8 cellular contexts compared by ENCODE assay signal in the genomic region with DNA sequence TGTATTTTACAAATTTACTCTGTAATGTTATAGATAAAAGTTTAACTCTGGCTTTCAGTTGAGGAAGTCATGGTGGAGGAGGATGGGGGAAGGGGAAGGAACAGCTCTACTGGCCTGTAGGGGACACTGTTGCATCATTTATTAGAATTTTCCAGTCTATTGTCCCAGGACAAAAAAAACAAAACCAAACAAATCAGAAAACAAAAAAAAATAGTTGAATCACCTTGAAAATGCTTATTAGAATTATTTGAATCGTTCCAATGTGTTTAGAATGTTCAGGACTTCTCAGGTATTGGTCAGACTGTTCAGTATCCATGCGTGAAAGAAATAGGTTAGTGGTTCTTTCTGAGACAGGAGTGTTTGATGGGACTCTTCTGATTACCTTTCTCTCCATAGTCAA.
DNase-seq lines count a peak whose midpoint lies in the region; ATAC-seq, FAIRE-seq and TF ChIP-seq lines count a peak whose summit lies in the region.

No MANE protein-coding gene starts in this region.

- peak; percentile 55 to 69 for TF ChIP-seq CTCF in endothelial cell of umbilical vein (IDR thresholded peaks at IDR 0.05; ENCODE audit: extremely low read depth in 1 of 2, insufficient read depth in 1 of 2, low read depth in 1 of 2, low read length in 2 of 2)

- no peaks in the 10 kb centered on the region for H3K9me1 ChIP-seq in endothelial cell of umbilical vein (replicated peaks; ENCODE audit: control insufficient read depth, extremely low read depth, insufficient read depth, low read length)

- no peak overlapping the region for H3K4me3 ChIP-seq in endothelial cell of umbilical vein (replicated peaks in 1 of 3; ENCODE audit: insufficient read depth in 1 of 3, low read depth in 1 of 3, low read length in 3 of 3)
- no peak overlapping the region for H3K4me3 ChIP-seq in naive thymus-derived CD4-positive, alpha-beta T cell (ENCODE audit: low read length)

- no peak for FAIRE-seq in endothelial cell of umbilical vein (lab: Jason Lieb, UNC)

- no peaks in the 10 kb centered on the region for H4K20me1 ChIP-seq in endothelial cell of umbilical vein (replicated peaks; ENCODE audit: control insufficient read depth, extremely low read depth, insufficient read depth, low read length)

- intact Hi-C loops in endothelial cell of umbilical vein (cut with micrococcal nuclease) = loop anchor here (1.0 to 5.0 kb wide), 7 partner anchors 336 to 1756 kb away; no protein-coding TSS in a partner anchor
- intact Hi-C loops in naive thymus-derived CD4-positive, alpha-beta T cell (cut with micrococcal nuclease) = loop anchor here in 1 of 2 donors (2.0 to 10.0 kb wide), 4 partner anchors 173 to 1519 kb away; a partner anchor contains a TSS
- intact Hi-C loops in sciatic nerve (cut with DNase I) = no loop called here

- CTCF ChIA-PET in endothelial cell of umbilical vein (lab: Charles Lee) = interaction anchor here (0.6 to 2.0 kb wide), 10 partner anchors 9 to 1519 kb away, joined by 3 to 17 read pairs (median 4); no protein-coding TSS in a partner anchor
- CTCF ChIA-PET in naive thymus-derived CD4-positive, alpha-beta T cell (lab: Charles Lee) = interaction anchor here (0.5 kb wide), 1 partner anchor 505 kb away, joined by 3 read pairs; no protein-coding TSS in a partner anchor

- ATAC-seq in naive thymus-derived CD4-positive, alpha-beta T cell = peak; percentile 52
- ATAC-seq in sciatic nerve (no peak), GM21515 (IDR thresholded peaks at IDR 0.05; ENCODE audit: unreplicated experiment) (no peak)

- POLR2A ChIA-PET in endothelial cell of umbilical vein (lab: Charles Lee) = no interaction called here
- POLR2A ChIA-PET in naive thymus-derived CD4-positive, alpha-beta T cell (lab: Charles Lee) = no interaction called here

- H3K4me1 ChIP-seq in endothelial cell of umbilical vein (ENCODE audit: control insufficient read depth, extremely low read depth, insufficient read depth, low read length) = no peaks in the 10 kb centered on the region
- H3K4me1 ChIP-seq in naive thymus-derived CD4-positive, alpha-beta T cell (ENCODE audit: control insufficient read depth in 2 of 2, insufficient read depth in 2 of 2, low read length in 2 of 2) = no peaks in the 10 kb centered on the region

- no peak overlapping the region for H3K4me2 ChIP-seq in endothelial cell of umbilical vein (ENCODE audit: insufficient read depth, low read length)

- H3K9ac ChIP-seq in endothelial cell of umbilical vein (replicated peaks; ENCODE audit: extremely low read depth, insufficient read depth, low read length) = no peak overlapping the region

- no peak overlapping the region for H3K27ac ChIP-seq in endothelial cell of umbilical vein (ENCODE audit: insufficient read depth, low read depth, low read length)
- no peak overlapping the region for H3K27ac ChIP-seq in naive thymus-derived CD4-positive, alpha-beta T cell (ENCODE audit: low read depth, low read length)

- H3K36me3 Mint-ChIP-seq in naive thymus-derived CD4-positive, alpha-beta T cell = peaks cover 4 to 13% (median 8%) of the 10 kb centered on the region in 5 donors

- dilution Hi-C loops in endothelial cell of umbilical vein (cut with MboI; ENCODE audit: extremely low pct_ligation_motif_present, low sequenced_read_pairs) = no loop called here

- H3K9me3 Mint-ChIP-seq in naive thymus-derived CD4-positive, alpha-beta T cell = peaks cover 0 to 3% (median 0%) of the 10 kb centered on the region in 11 donors

- H3K79me2 ChIP-seq in endothelial cell of umbilical vein (ENCODE audit: control insufficient read depth, insufficient read depth, low read length) = no peaks in the 10 kb centered on the region

- H3K9me3 ChIP-seq in endothelial cell of umbilical vein (replicated peaks; ENCODE audit: control insufficient read depth, insufficient read depth, low read length) = no peaks in the 10 kb centered on the region
- H3K9me3 ChIP-seq in naive thymus-derived CD4-positive, alpha-beta T cell (ENCODE audit: control insufficient read depth in 2 of 3, low read length in 3 of 3) = no peaks in the 10 kb centered on the region

- H3K4me1 Mint-ChIP-seq in naive thymus-derived CD4-positive, alpha-beta T cell = peaks cover 8 to 33% (median 20%) of the 10 kb centered on the region in 7 donors

- no peaks in the 10 kb centered on the region for H3K27me3 ChIP-seq in endothelial cell of umbilical vein (ENCODE audit: control insufficient read depth in 2 of 2, insufficient read depth in 2 of 2, low read length in 2 of 2)
- no peaks in the 10 kb centered on the region for H3K27me3 ChIP-seq in naive thymus-derived CD4-positive, alpha-beta T cell (ENCODE audit: control insufficient read depth in 2 of 2, insufficient read depth in 2 of 2, low read length in 2 of 2)

- H3K4me3 Mint-ChIP-seq in naive thymus-derived CD4-positive, alpha-beta T cell = no peak overlapping the region

- no TSS peak for BruUV-seq in endothelial cell of umbilical vein (replicated peaks; lab: Mats Ljungman, UMichigan)

- H3K27me3 Mint-ChIP-seq in naive thymus-derived CD4-positive, alpha-beta T cell = no peaks in the 10 kb centered on the region

- DNase-seq in NCI-H526 (lab: John Stamatoyannopoulos, UW) (peak; percentile 4 to 25), NCI-H526 treated with DMSO at 0.1 percent for 48 hours (lab: John Stamatoyannopoulos, UW) (no peak), NCI-H2227 (lab: John Stamatoyannopoulos, UW; ENCODE audit: unreplicated experiment) (peak; percentile 33), endothelial cell of umbilical vein (ENCODE audit: low read depth, low spot score) (peak; percentile 58), sciatic nerve (ENCODE audit: low spot score) (no peak), NCI-H2107 (lab: John Stamatoyannopoulos, UW) (no peak)
- peak in 1 of 9 donors; percentile 17 for DNase-seq in naive thymus-derived CD4-positive, alpha-beta T cell

- peak overlapping the region in 1 of 9 donors; percentile 33 for H3K27ac Mint-ChIP-seq in naive thymus-derived CD4-positive, alpha-beta T cell

- no peak overlapping the region for H2AFZ ChIP-seq in endothelial cell of umbilical vein (ENCODE audit: low read depth, low read length)

- no peaks in the 10 kb centered on the region for H3K36me3 ChIP-seq in endothelial cell of umbilical vein (ENCODE audit: control insufficient read depth in 2 of 2, extremely low read depth in 1 of 2, insufficient read depth in 2 of 2, low read length in 2 of 2)
- no peaks in the 10 kb centered on the region for H3K36me3 ChIP-seq in naive thymus-derived CD4-positive, alpha-beta T cell (ENCODE audit: control insufficient read depth in 2 of 3, insufficient read depth in 3 of 3, low read length in 3 of 3)

- no peak for TF ChIP-seq POLR2A in endothelial cell of umbilical vein (IDR thresholded peaks at IDR 0.05; ENCODE audit: low read depth, low read length)

TF ChIP-seq in endothelial cell of umbilical vein, 7 proteins besides CTCF, POLR2A, EP300 and RAD21:
- TF ChIP-seq, protein P1, sequence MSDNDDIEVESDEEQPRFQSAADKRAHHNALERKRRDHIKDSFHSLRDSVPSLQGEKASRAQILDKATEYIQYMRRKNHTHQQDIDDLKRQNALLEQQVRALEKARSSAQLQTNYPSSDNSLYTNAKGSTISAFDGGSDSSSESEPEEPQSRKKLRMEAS (IDR thresholded peaks at IDR 0.05; ENCODE audit: insufficient read depth, insufficient read length) = no peak

Comparison
In these comparisons a context has a peak if more than half of its experiments do, and no peak if none do; other contexts are left out.
1. DNase-seq: peak in NCI-H526 (2 of 2), NCI-H2227 (single experiment) and endothelial cell of umbilical vein (single experiment); none in NCI-H526 treated with DMSO at 0.1 percent for 48 hours (single experiment), sciatic nerve (single experiment) and NCI-H2107 (single experiment).